ENCODE assay signal across 24 cellular contexts in the genomic region with DNA sequence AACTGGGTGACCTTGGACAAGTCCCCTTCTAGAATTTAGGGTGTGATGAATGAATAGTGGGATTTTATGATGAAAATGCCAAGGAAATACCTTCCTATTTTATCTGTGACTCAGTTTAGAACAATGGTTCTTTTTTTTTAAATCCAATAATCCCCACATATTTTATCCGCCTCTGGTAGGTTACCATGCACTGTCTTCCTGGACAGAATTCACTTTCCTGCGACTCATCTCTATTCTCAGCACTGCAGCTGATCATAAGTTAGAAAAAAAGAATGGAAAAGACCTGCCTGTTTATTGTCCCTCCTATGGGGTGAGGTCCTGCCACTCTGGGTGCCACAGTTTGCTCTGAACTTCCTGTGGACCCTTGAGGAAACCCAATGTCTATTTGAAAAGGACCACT.
A peak's percentile ranks its signal among the peaks of the same experiment; 100 is the strongest.
DNase-seq lines count a peak whose midpoint lies in the region; ATAC-seq and TF ChIP-seq lines count a peak whose summit lies in the region.
"Had no signal": no experiment of that assay in that cellular context is flagged by ENCODE, and none has a peak within 500 bp of the region (broad histone marks: within the 10 kb centered on the region; RNA-seq: fewer than 3 reads in every experiment).

No MANE protein-coding gene starts in this region.

- no peak for ATAC-seq in GM19351 (IDR thresholded peaks at IDR 0.05; ENCODE audit: unreplicated experiment)
- ATAC-seq: CD8-positive, alpha-beta T cell; effector memory CD8-positive, alpha-beta T cell had no signal

- H3K4me3 ChIP-seq in AG10803 (ENCODE audit: low read length) (peak overlapping the region; percentile 14), muscle layer of duodenum (ENCODE audit: low read depth in 1 of 2, low read length in 2 of 2) (peak overlapping the region; percentile 2 to 4)
- H3K4me3 ChIP-seq: spleen had no signal

- H3K27ac ChIP-seq in epithelial cell of prostate (peak overlapping the region; percentile 18), muscle layer of duodenum (ENCODE audit: low read length) (no peak overlapping the region)
- H3K27ac ChIP-seq: VCaP had no signal

- H3K36me3 ChIP-seq in muscle layer of duodenum (ENCODE audit: control insufficient read depth in 1 of 2, insufficient read depth in 2 of 2, low read length in 2 of 2) = no peaks in the 10 kb centered on the region
- H3K36me3 ChIP-seq: spleen had no signal

- DNase-seq in AG10803 (ENCODE audit: low read depth) = peak; percentile 36
- peak; percentile 41 for DNase-seq in LHCN-M2 (ENCODE audit: low read depth)
- no peak for DNase-seq in epithelial cell of prostate (ENCODE audit: low read depth, low spot score)
- no peak for DNase-seq in NCI-H1930 (lab: John Stamatoyannopoulos, UW)
- DNase-seq in NCI-H146 (lab: John Stamatoyannopoulos, UW) = no peak
- DNase-seq in iPS-NIHi11 (ENCODE audit: low spot score) = no peak
- DNase-seq: ACHN; activated CD4-positive, alpha-beta memory T cell treated with anti-CD3 and anti-CD28 coated beads for 36 hours; activated naive CD4-positive, alpha-beta T cell treated with anti-CD3 and anti-CD28 coated beads for 36 hours; activated T-cell treated with anti-CD3 and anti-CD28 coated beads for 4 hours; CD8-positive, alpha-beta T cell; DMS79; effector memory CD8-positive, alpha-beta T cell; kidney glomerular epithelial cell; NCI-H1417 treated with DMSO at 0.1 percent for 48 hours; NCI-H2171 treated with DMSO at 0.1 percent for 48 hours; NCI-H526 treated with DMSO at 0.1 percent for 48 hours; SHP77 treated with DMSO at 0.1 percent for 48 hours; spleen; stimulated activated CD4-positive, alpha-beta T cell treated with anti-CD3 and anti-CD28 coated beads, Interleukin-4, amount 100 ng/mL, for 4 hours; T-helper 2 cell had no signal

- H3K27me3 ChIP-seq in muscle layer of duodenum (ENCODE audit: low read depth, low read length) = no peaks in the 10 kb centered on the region

- no peaks in the 10 kb centered on the region for H3K9me3 ChIP-seq in muscle layer of duodenum (ENCODE audit: control insufficient read depth in 1 of 2, low read length in 2 of 2)
- H3K9me3 ChIP-seq: spleen had no signal

- TF ChIP-seq CTCF in AG10803 (conservative IDR thresholded peaks at IDR 0.05; ENCODE audit: low read length) = no peak

- peaks cover 0 to 1% of the 10 kb centered on the region in 2 donors for H3K4me1 ChIP-seq in muscle layer of duodenum (ENCODE audit: control insufficient read depth in 1 of 2, insufficient read depth in 2 of 2, low read length in 2 of 2)

Comparison
In these comparisons a context has a peak if more than half of its experiments do, and no peak if none do; other contexts are left out.
1. DNase-seq: peak in AG10803 (single experiment) and LHCN-M2 (single experiment); none in epithelial cell of prostate (single experiment), NCI-H1930 (0 of 2), NCI-H146 (single experiment) and iPS-NIHi11 (single experiment).